Comparison of ENCODE assay signal across 10 cellular contexts in genomic region chr10:88792656-88793055, GRCh38. TPM values are rescaled to one million over a fixed set of nuclear protein-coding genes. Genes with fewer than 3 reads are reported as not detected.
DNase-seq lines count a peak whose midpoint lies in the region; ATAC-seq and TF ChIP-seq lines count a peak whose summit lies in the region.
"Had no signal": no experiment of that assay in that cellular context is flagged by ENCODE, and none has a peak within 500 bp of the region (broad histone marks: within the 10 kb centered on the region; RNA-seq: fewer than 3 reads in every experiment).

No MANE protein-coding gene starts in this region.

- no peaks in the 10 kb centered on the region for H3K36me3 ChIP-seq in testis (ENCODE audit: low read depth, missing control alignments)
- H3K36me3 ChIP-seq: prostate gland had no signal

- 75 to 80% methylated on average over 3 of the region's 3 CpGs for WGBS in testis, 2 donors

- H3K9me3 ChIP-seq in testis: no peaks in the 10 kb centered on the region
- H3K9me3 ChIP-seq: prostate gland had no signal

- no peak overlapping the region for H3K4me3 Mint-ChIP-seq in activated T-helper 1 cell treated with anti-CD3 and anti-CD28 coated beads, Interleukin-12 subunit alpha, Interleukin-12 subunit beta, Interleukin-2, Interleukin-4 antibody, amounts not matched to agents 30 ng/mL and 10 ng/mL and 1 ng/mL, durations not matched to agents 14 hours and 24 hours and 36 hours
- H3K4me3 Mint-ChIP-seq in immature natural killer cell: peak overlapping the region in 1 of 5 donors; percentile 0

- ATAC-seq in GM18907 (IDR thresholded peaks at IDR 0.05; ENCODE audit: unreplicated experiment): no peak

- H3K36me3 Mint-ChIP-seq in activated T-helper 1 cell treated with anti-CD3 and anti-CD28 coated beads, Interleukin-12 subunit alpha, Interleukin-12 subunit beta, Interleukin-2, Interleukin-4 antibody, amounts not matched to agents 30 ng/mL and 10 ng/mL and 1 ng/mL, durations not matched to agents 14 hours and 24 hours and 36 hours (ENCODE audit: low read depth): peaks cover 3% of the 10 kb centered on the region
- H3K36me3 Mint-ChIP-seq in immature natural killer cell: no peaks in the 10 kb centered on the region

- peaks cover 21% of the 10 kb centered on the region for H3K27me3 Mint-ChIP-seq in activated T-helper 1 cell treated with anti-CD3 and anti-CD28 coated beads, Interleukin-12 subunit alpha, Interleukin-12 subunit beta, Interleukin-2, Interleukin-4 antibody, amounts not matched to agents 30 ng/mL and 10 ng/mL and 1 ng/mL, durations not matched to agents 14 hours and 24 hours and 36 hours (ENCODE audit: insufficient read depth)
- peaks cover 0 to 4% (median 2%) of the 10 kb centered on the region in 3 donors for H3K27me3 Mint-ChIP-seq in immature natural killer cell (ENCODE audit: low read depth in 3 of 3)

- intact Hi-C loops in activated T-helper 1 cell treated with anti-CD3 and anti-CD28 coated beads, Interleukin-12 subunit alpha, Interleukin-12 subunit beta, Interleukin-2, Interleukin-4 antibody, amounts not matched to agents 30 ng/mL and 10 ng/mL and 1 ng/mL, durations not matched to agents 14 hours and 24 hours and 36 hours (cut with micrococcal nuclease): loop anchor here (1.0 to 10.0 kb wide), 5 partner anchors 35 to 518 kb away; partner anchors contain the start of gene LIPK
- intact Hi-C loops in testis (cut with DNase I; ENCODE audit: low total_unique reads): no loop called here

- H3K27ac Mint-ChIP-seq in activated T-helper 1 cell treated with anti-CD3 and anti-CD28 coated beads, Interleukin-12 subunit alpha, Interleukin-12 subunit beta, Interleukin-2, Interleukin-4 antibody, amounts not matched to agents 30 ng/mL and 10 ng/mL and 1 ng/mL, durations not matched to agents 14 hours and 24 hours and 36 hours: peak overlapping the region; percentile 34
- H3K27ac Mint-ChIP-seq in immature natural killer cell: peak overlapping the region in 2 of 6 donors; percentile 6 to 26

- TF ChIP-seq CTCF in testis (IDR thresholded peaks at IDR 0.05): no peak

- peak; percentile 43 to 53 for DNase-seq in Kasumi-1 (lab: John Stamatoyannopoulos, UW)
- DNase-seq in activated T-helper 1 cell treated with anti-CD3 and anti-CD28 coated beads, Interleukin-12 subunit alpha, Interleukin-12 subunit beta, Interleukin-2, Interleukin-4 antibody, amounts not matched to agents 30 ng/mL and 10 ng/mL and 1 ng/mL, durations not matched to agents 14 hours and 24 hours and 36 hours (ENCODE audit: low spot score): no peak
- peak in 2 of 3 donors; percentile 6 to 13 for DNase-seq in immature natural killer cell
- peak; percentile 16 for DNase-seq in testis
- no peak for DNase-seq in amniotic stem cell (lab: John Stamatoyannopoulos, UW)
- no peak for DNase-seq in NCI-H82 treated with DMSO at 0.1 percent for 48 hours (lab: John Stamatoyannopoulos, UW; ENCODE audit: unreplicated experiment)
- DNase-seq: NCI-H1092 had no signal

- H3K4me1 Mint-ChIP-seq in activated T-helper 1 cell treated with anti-CD3 and anti-CD28 coated beads, Interleukin-12 subunit alpha, Interleukin-12 subunit beta, Interleukin-2, Interleukin-4 antibody, amounts not matched to agents 30 ng/mL and 10 ng/mL and 1 ng/mL, durations not matched to agents 14 hours and 24 hours and 36 hours (ENCODE audit: low read depth): peaks cover 25% of the 10 kb centered on the region
- H3K4me1 Mint-ChIP-seq in immature natural killer cell: peaks cover 12 to 24% of the 10 kb centered on the region in 2 donors

- no peak overlapping the region for H3K27ac ChIP-seq in testis
- H3K27ac ChIP-seq: prostate gland had no signal

- no peaks in the 10 kb centered on the region for H3K9me3 Mint-ChIP-seq in activated T-helper 1 cell treated with anti-CD3 and anti-CD28 coated beads, Interleukin-12 subunit alpha, Interleukin-12 subunit beta, Interleukin-2, Interleukin-4 antibody, amounts not matched to agents 30 ng/mL and 10 ng/mL and 1 ng/mL, durations not matched to agents 14 hours and 24 hours and 36 hours
- no peaks in the 10 kb centered on the region for H3K9me3 Mint-ChIP-seq in immature natural killer cell

- TF ChIP-seq POLR2A in testis (IDR thresholded peaks at IDR 0.05): no peak

- H3K27me3 ChIP-seq in testis: no peaks in the 10 kb centered on the region

- no peaks in the 10 kb centered on the region for H3K4me1 ChIP-seq in testis
- H3K4me1 ChIP-seq: prostate gland had no signal

- no peak overlapping the region for H3K4me3 ChIP-seq in testis
- H3K4me3 ChIP-seq: prostate gland had no signal

RNA-seq across cellular contexts. Expression of gene LIPM, which starts 9.9 kb away (rescaled TPM):
- not detected in 2 replicates for total RNA-seq in activated T-helper 1 cell treated with anti-CD3 and anti-CD28 coated beads, Interleukin-12 subunit alpha, Interleukin-12 subunit beta, Interleukin-2, Interleukin-4 antibody, amounts not matched to agents 30 ng/mL and 10 ng/mL and 1 ng/mL, durations not matched to agents 14 hours and 24 hours and 36 hours
- not detected for polyA plus RNA-seq in immature natural killer cell
- not detected for total RNA-seq in testis
- polyA plus RNA-seq in testis (ENCODE audit: insufficient read depth, low read depth, low replicate concordance): not detected
- total RNA-seq: prostate gland; T-helper 1 cell treated with Interleukin-12 subunit alpha and Interleukin-12 subunit beta and Interleukin-4 antibody, amounts not matched to agents 30 ng/mL and 1 ng/mL, for 36 hours had no signal

RNA-seq across cellular contexts. Expression of gene LIPN, which starts 32.8 kb away (rescaled TPM):
- not detected in 2 replicates for total RNA-seq in activated T-helper 1 cell treated with anti-CD3 and anti-CD28 coated beads, Interleukin-12 subunit alpha, Interleukin-12 subunit beta, Interleukin-2, Interleukin-4 antibody, amounts not matched to agents 30 ng/mL and 10 ng/mL and 1 ng/mL, durations not matched to agents 14 hours and 24 hours and 36 hours
- polyA plus RNA-seq in immature natural killer cell (not detected), testis (ENCODE audit: insufficient read depth, low read depth, low replicate concordance) (not detected)
- under 1 TPM in 1 of 2 donors, not detected in 1; 0.31 TPM for total RNA-seq in testis
- total RNA-seq: prostate gland; T-helper 1 cell treated with Interleukin-12 subunit alpha and Interleukin-12 subunit beta and Interleukin-4 antibody, amounts not matched to agents 30 ng/mL and 1 ng/mL, for 36 hours had no signal

RNA-seq across cellular contexts. Expression of gene ANKRD22, which starts 59.0 kb away (rescaled TPM):
- total RNA-seq in activated T-helper 1 cell treated with anti-CD3 and anti-CD28 coated beads, Interleukin-12 subunit alpha, Interleukin-12 subunit beta, Interleukin-2, Interleukin-4 antibody, amounts not matched to agents 30 ng/mL and 10 ng/mL and 1 ng/mL, durations not matched to agents 14 hours and 24 hours and 36 hours: 0.16 TPM in 1 of 2 replicates, not detected in the other
- polyA plus RNA-seq in immature natural killer cell (1 to 10 TPM in 1 of 3 donors, under 1 TPM in 1, not detected in 1; 0.84 to 1.2 TPM), testis (ENCODE audit: insufficient read depth, low read depth, low replicate concordance) (1.3 TPM)
- under 1 TPM in 1 of 2 donors, not detected in 1; 0.31 TPM for total RNA-seq in testis

Comparison
In these comparisons a context has a peak if more than half of its experiments do, and no peak if none do; other contexts are left out.
1. DNase-seq: peak in Kasumi-1 (2 of 2), immature natural killer cell (2 of 3) and testis (single experiment); none in activated T-helper 1 cell treated with anti-CD3 and anti-CD28 coated beads, Interleukin-12 subunit alpha, Interleukin-12 subunit beta, Interleukin-2, Interleukin-4 antibody, amounts not matched to agents 30 ng/mL and 10 ng/mL and 1 ng/mL, durations not matched to agents 14 hours and 24 hours and 36 hours (single experiment), amniotic stem cell (single experiment) and NCI-H82 treated with DMSO at 0.1 percent for 48 hours (single experiment).